Comparison of ENCODE assay signal across 8 cellular contexts in genomic region chr11:69443138-69443967, GRCh38. TPM values are rescaled to one million over a fixed set of nuclear protein-coding genes. Genes with fewer than 3 reads are reported as not detected.
A peak's percentile ranks its signal among the peaks of the same experiment; 100 is the strongest.
DNase-seq lines count a peak whose midpoint lies in the region; ATAC-seq and TF ChIP-seq lines count a peak whose summit lies in the region.

No MANE protein-coding gene starts in this region.

- H3K79me2 ChIP-seq in PC-9 (ENCODE audit: low read depth): 0 out of 2 replicates have a peak, but pooled peaks cover 5% of the 10 kb centered on the region

- peaks cover 0 to 13% of the 10 kb centered on the region in 2 donors for H3K4me1 Mint-ChIP-seq in natural killer cell

- peaks cover 43% of the 10 kb centered on the region for H3F3A ChIP-seq in PC-9 (ENCODE audit: insufficient read depth, low read depth)

- peak; percentile 68 for TF ChIP-seq POLR2A in GM19099 (IDR thresholded peaks at IDR 0.05; ENCODE audit: extremely low read depth, insufficient read length, low read depth)

- H3K27ac Mint-ChIP-seq in natural killer cell: no peak overlapping the region

- CTCF ChIA-PET in PC-9 (lab: Charles Lee): no interaction called here

- no TSS peak for BruUV-seq in PC-9 (replicated peaks; lab: Mats Ljungman, UMichigan)

- H3K27me3 Mint-ChIP-seq in natural killer cell (ENCODE audit: low read depth in 2 of 2): peaks cover 18 to 30% of the 10 kb centered on the region in 2 donors

- intact Hi-C loops in PC-9 (cut with micrococcal nuclease; ENCODE audit: unreplicated experiment): loop anchor here (1.0 to 2.0 kb wide), 4 partner anchors 23 to 321 kb away; no protein-coding TSS in a partner anchor
- intact Hi-C loops in natural killer cell (cut with micrococcal nuclease): no loop called here

- H3K27ac ChIP-seq in PC-9: peak overlapping the region; percentile 88

- no peaks in the 10 kb centered on the region for H3K36me3 ChIP-seq in PC-9 (ENCODE audit: low read depth)

- no peaks in the 10 kb centered on the region for H4K20me1 ChIP-seq in PC-9 (ENCODE audit: insufficient read depth)

- ATAC-seq in HG03432 (IDR thresholded peaks at IDR 0.05; ENCODE audit: unreplicated experiment): peak; percentile 86
- peak; percentile 81 to 94 (median 91) for ATAC-seq in natural killer cell

- H3K4me1 ChIP-seq in PC-9 (replicated peaks; ENCODE audit: insufficient read depth): peaks cover 56% of the 10 kb centered on the region

- H3K4me3 Mint-ChIP-seq in natural killer cell: peak overlapping the region; percentile 57

- DNase-seq in Ammon's horn (ENCODE audit: low spot score) (peak; percentile 89), PC-9 (peak; percentile 90 to 97), fibroblast of gingiva (ENCODE audit: low read depth) (peak; percentile 93), natural killer cell (peak; percentile 55)
- DNase-seq in activated T-helper 1 cell treated with anti-CD3 and anti-CD28 coated beads, Interleukin-2, amount 50 U/mL, for 16 hours (ENCODE audit: low read depth in 1 of 2, low spot score in 1 of 2): peak; percentile 14 to 44
- DNase-seq in stimulated activated naive CD4-positive, alpha-beta T cell (lab: John Stamatoyannopoulos, UW): peak; percentile 25 to 52 (median 44)

- peak overlapping the region; percentile 58 for H3K4me3 ChIP-seq in PC-9

- H3K36me3 Mint-ChIP-seq in natural killer cell: no peaks in the 10 kb centered on the region

- no peaks in the 10 kb centered on the region for H3K9me3 Mint-ChIP-seq in natural killer cell

- H3K4me2 ChIP-seq in PC-9: peak overlapping the region; percentile 85

- POLR2A ChIA-PET in PC-9 (lab: Charles Lee; ENCODE audit: unreplicated experiment): interaction anchor here (0.5 to 1.2 kb wide), 12 partner anchors 22 to 1638 kb away, joined by 3 to 7 read pairs (median 4); partner anchors contain the start of gene MYEOV

- no peak for TF ChIP-seq CTCF in PC-9 (conservative IDR thresholded peaks at IDR 0.05)
- TF ChIP-seq CTCF in natural killer cell (IDR thresholded peaks at IDR 0.05): no peak

- no peaks in the 10 kb centered on the region for H3K27me3 ChIP-seq in PC-9 (ENCODE audit: insufficient read depth, low read depth)

- H3K9me2 ChIP-seq in PC-9 (ENCODE audit: insufficient read depth): no peaks in the 10 kb centered on the region

- no peaks in the 10 kb centered on the region for H3K9me3 ChIP-seq in PC-9 (ENCODE audit: insufficient read depth, low read depth)

- peak overlapping the region; percentile 69 for H2AFZ ChIP-seq in PC-9

RNA-seq across cellular contexts. Expression of gene LINC01488, which starts 38.1 kb away (rescaled TPM):
- total RNA-seq in PC-9 (2021) (not detected in 2 replicates), natural killer cell (not detected)

Comparison
In these comparisons a context has a peak if more than half of its experiments do, and no peak if none do; other contexts are left out.
1. Peak in every context shown above with its lines: DNase-seq, ATAC-seq, H3K4me3 ChIP-seq and H3K27ac ChIP-seq.
2. DNase-seq: peak in every context shown above with its lines; median percentile 94 in PC-9; 93 in fibroblast of gingiva; 89 in Ammon's horn; 55 in natural killer cell; 44 in stimulated activated naive CD4-positive, alpha-beta T cell; 29 in activated T-helper 1 cell treated with anti-CD3 and anti-CD28 coated beads, Interleukin-2, amount 50 U/mL, for 16 hours.